ENCODE assay signal across 2 cellular contexts in the genomic region with DNA sequence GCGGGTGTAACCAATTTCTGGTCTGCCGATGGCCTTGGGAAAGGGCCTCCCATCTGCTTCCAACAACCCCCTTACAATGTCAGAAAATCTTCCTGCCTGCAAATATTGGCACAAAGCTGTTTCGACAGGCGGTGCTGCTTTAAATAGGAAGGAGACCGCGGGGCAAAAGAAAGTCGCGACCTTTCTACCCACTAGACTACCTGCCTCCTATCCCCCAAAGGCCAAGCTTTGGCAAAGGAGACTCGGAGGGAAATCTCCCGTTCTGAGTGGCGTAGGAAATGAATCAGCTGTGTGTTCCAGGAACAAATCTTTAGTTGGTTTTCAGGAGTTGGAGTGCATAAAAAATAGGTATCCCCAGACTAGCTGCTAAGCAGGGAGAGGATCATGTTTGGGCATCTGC.
TF ChIP-seq lines count a peak whose summit lies in the region.

No MANE protein-coding gene starts in this region.

TF ChIP-seq in SK-N-SH, 30 proteins besides CTCF, POLR2A, EP300 and RAD21 (continued from another document):
- TF ChIP-seq, protein P1, sequence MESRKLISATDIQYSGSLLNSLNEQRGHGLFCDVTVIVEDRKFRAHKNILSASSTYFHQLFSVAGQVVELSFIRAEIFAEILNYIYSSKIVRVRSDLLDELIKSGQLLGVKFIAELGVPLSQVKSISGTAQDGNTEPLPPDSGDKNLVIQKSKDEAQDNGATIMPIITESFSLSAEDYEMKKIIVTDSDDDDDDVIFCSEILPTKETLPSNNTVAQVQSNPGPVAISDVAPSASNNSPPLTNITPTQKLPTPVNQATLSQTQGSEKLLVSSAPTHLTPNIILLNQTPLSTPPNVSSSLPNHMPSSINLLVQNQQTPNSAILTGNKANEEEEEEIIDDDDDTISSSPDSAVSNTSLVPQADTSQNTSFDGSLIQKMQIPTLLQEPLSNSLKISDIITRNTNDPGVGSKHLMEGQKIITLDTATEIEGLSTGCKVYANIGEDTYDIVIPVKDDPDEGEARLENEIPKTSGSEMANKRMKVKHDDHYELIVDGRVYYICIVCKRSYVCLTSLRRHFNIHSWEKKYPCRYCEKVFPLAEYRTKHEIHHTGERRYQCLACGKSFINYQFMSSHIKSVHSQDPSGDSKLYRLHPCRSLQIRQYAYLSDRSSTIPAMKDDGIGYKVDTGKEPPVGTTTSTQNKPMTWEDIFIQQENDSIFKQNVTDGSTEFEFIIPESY (IDR thresholded peaks at IDR 0.05; ENCODE audit: borderline replicate concordance, low read depth): no peak
- no peak for TF ChIP-seq RXRA (IDR thresholded peaks at IDR 0.05; ENCODE audit: borderline replicate concordance, low read depth)
- TF ChIP-seq JUND (IDR thresholded peaks at IDR 0.05): no peak
- TF ChIP-seq MXI1 (IDR thresholded peaks at IDR 0.05; ENCODE audit: low read depth, low read length): no peak
- TF ChIP-seq RFX5 (IDR thresholded peaks at IDR 0.05; ENCODE audit: low read length): no peak
- no peak for TF ChIP-seq SIN3A (IDR thresholded peaks at IDR 0.05; ENCODE audit: borderline replicate concordance, low read depth, low read length)
- no peak for TF ChIP-seq NFIC (IDR thresholded peaks at IDR 0.05; ENCODE audit: borderline replicate concordance)
TF ChIP-seq in SK-N-SH: peak in this region for 0.

TF ChIP-seq in SK-N-SH treated with all-trans-retinoic acid at 6 μM for 48 hours, 23 proteins besides CTCF, POLR2A, EP300 and RAD21 (continued from another document):
- TF ChIP-seq, protein P2, sequence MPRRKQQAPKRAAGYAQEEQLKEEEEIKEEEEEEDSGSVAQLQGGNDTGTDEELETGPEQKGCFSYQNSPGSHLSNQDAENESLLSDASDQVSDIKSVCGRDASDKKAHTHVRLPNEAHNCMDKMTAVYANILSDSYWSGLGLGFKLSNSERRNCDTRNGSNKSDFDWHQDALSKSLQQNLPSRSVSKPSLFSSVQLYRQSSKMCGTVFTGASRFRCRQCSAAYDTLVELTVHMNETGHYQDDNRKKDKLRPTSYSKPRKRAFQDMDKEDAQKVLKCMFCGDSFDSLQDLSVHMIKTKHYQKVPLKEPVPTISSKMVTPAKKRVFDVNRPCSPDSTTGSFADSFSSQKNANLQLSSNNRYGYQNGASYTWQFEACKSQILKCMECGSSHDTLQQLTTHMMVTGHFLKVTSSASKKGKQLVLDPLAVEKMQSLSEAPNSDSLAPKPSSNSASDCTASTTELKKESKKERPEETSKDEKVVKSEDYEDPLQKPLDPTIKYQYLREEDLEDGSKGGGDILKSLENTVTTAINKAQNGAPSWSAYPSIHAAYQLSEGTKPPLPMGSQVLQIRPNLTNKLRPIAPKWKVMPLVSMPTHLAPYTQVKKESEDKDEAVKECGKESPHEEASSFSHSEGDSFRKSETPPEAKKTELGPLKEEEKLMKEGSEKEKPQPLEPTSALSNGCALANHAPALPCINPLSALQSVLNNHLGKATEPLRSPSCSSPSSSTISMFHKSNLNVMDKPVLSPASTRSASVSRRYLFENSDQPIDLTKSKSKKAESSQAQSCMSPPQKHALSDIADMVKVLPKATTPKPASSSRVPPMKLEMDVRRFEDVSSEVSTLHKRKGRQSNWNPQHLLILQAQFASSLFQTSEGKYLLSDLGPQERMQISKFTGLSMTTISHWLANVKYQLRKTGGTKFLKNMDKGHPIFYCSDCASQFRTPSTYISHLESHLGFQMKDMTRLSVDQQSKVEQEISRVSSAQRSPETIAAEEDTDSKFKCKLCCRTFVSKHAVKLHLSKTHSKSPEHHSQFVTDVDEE (CRISPR knock-in tag; IDR thresholded peaks at IDR 0.05): no peak
- TF ChIP-seq OSR1 (CRISPR knock-in tag; IDR thresholded peaks at IDR 0.05) (no peak), ZNF70 (CRISPR knock-in tag; IDR thresholded peaks at IDR 0.05) (no peak), ZC3H10 (CRISPR knock-in tag; IDR thresholded peaks at IDR 0.05) (no peak), TCF4 (CRISPR knock-in tag; IDR thresholded peaks at IDR 0.05; ENCODE audit: borderline replicate concordance) (no peak), ZNF8 (CRISPR knock-in tag; IDR thresholded peaks at IDR 0.05) (no peak), ZNF565 (CRISPR knock-in tag; conservative IDR thresholded peaks at IDR 0.05; ENCODE audit: low read depth) (no peak), CSDC2 (CRISPR knock-in tag; IDR thresholded peaks at IDR 0.05) (no peak), TOX (CRISPR knock-in tag; IDR thresholded peaks at IDR 0.05; ENCODE audit: borderline replicate concordance) (no peak), ISL1 (CRISPR knock-in tag; IDR thresholded peaks at IDR 0.05) (no peak)
- TF ChIP-seq, protein P3, sequence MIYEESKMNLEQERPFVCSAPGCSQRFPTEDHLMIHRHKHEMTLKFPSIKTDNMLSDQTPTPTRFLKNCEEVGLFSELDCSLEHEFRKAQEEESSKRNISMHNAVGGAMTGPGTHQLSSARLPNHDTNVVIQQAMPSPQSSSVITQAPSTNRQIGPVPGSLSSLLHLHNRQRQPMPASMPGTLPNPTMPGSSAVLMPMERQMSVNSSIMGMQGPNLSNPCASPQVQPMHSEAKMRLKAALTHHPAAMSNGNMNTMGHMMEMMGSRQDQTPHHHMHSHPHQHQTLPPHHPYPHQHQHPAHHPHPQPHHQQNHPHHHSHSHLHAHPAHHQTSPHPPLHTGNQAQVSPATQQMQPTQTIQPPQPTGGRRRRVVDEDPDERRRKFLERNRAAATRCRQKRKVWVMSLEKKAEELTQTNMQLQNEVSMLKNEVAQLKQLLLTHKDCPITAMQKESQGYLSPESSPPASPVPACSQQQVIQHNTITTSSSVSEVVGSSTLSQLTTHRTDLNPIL (CRISPR knock-in tag; IDR thresholded peaks at IDR 0.05; ENCODE audit: low read depth): no peak
- TF ChIP-seq, protein P4, sequence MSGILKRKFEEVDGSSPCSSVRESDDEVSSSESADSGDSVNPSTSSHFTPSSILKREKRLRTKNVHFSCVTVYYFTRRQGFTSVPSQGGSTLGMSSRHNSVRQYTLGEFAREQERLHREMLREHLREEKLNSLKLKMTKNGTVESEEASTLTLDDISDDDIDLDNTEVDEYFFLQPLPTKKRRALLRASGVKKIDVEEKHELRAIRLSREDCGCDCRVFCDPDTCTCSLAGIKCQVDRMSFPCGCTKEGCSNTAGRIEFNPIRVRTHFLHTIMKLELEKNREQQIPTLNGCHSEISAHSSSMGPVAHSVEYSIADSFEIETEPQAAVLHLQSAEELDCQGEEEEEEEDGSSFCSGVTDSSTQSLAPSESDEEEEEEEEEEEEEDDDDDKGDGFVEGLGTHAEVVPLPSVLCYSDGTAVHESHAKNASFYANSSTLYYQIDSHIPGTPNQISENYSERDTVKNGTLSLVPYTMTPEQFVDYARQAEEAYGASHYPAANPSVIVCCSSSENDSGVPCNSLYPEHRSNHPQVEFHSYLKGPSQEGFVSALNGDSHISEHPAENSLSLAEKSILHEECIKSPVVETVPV (CRISPR knock-in tag; IDR thresholded peaks at IDR 0.05): no peak
- TF ChIP-seq, protein P5, sequence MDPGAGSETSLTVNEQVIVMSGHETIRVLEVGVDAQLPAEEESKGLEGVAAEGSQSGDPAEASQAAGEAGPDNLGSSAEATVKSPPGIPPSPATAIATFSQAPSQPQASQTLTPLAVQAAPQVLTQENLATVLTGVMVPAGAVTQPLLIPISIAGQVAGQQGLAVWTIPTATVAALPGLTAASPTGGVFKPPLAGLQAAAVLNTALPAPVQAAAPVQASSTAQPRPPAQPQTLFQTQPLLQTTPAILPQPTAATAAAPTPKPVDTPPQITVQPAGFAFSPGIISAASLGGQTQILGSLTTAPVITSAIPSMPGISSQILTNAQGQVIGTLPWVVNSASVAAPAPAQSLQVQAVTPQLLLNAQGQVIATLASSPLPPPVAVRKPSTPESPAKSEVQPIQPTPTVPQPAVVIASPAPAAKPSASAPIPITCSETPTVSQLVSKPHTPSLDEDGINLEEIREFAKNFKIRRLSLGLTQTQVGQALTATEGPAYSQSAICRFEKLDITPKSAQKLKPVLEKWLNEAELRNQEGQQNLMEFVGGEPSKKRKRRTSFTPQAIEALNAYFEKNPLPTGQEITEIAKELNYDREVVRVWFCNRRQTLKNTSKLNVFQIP (CRISPR knock-in tag; IDR thresholded peaks at IDR 0.05; ENCODE audit: borderline replicate concordance, low read depth): no peak
TF ChIP-seq in SK-N-SH treated with all-trans-retinoic acid at 6 μM for 48 hours: peak in this region for 0.
